In genomic region chr5:30894811-30895210, GRCh38 we compare ENCODE assay signal across 28 cellular contexts.
DNase-seq lines count a peak whose midpoint lies in the region; ATAC-seq, FAIRE-seq and TF ChIP-seq lines count a peak whose summit lies in the region.
"Had no signal": no experiment of that assay in that cellular context is flagged by ENCODE, and none has a peak within 500 bp of the region (broad histone marks: within the 10 kb centered on the region; RNA-seq: fewer than 3 reads in every experiment).

No MANE protein-coding gene starts in this region.

- H3K4me1 ChIP-seq in astrocyte (ENCODE audit: insufficient read depth, low read length), result no peaks in the 10 kb centered on the region
- no peaks in the 10 kb centered on the region for H3K4me1 ChIP-seq in hepatocyte (ENCODE audit: insufficient read depth)
- H3K4me1 ChIP-seq: heart left ventricle, parathyroid adenoma, suprapubic skin had no signal

- no peaks in the 10 kb centered on the region for H3K9me3 Mint-ChIP-seq in astrocyte (ENCODE audit: unreplicated experiment)
- H3K9me3 Mint-ChIP-seq: activated naive CD4-positive, alpha-beta T cell treated with anti-CD3 and anti-CD28 coated beads, Interleukin-2, amount 50 U/mL, for 24 hours; neural crest cell had no signal

- 60% methylated on average over 2 of the region's 2 CpGs for WGBS in hepatocyte (ENCODE audit: low lambda C conversion rate, missing lambda C conversion rate)

- H3K79me2 ChIP-seq in astrocyte (ENCODE audit: insufficient read depth, low read length), result no peaks in the 10 kb centered on the region
- no peaks in the 10 kb centered on the region for H3K79me2 ChIP-seq in hepatocyte
- H3K79me2 ChIP-seq: parathyroid adenoma had no signal

- H3K4me3 ChIP-seq in astrocyte (ENCODE audit: insufficient read depth, low read depth, low read length), result no peak overlapping the region
- H3K4me3 ChIP-seq in hepatocyte, result no peak overlapping the region
- H3K4me3 ChIP-seq: dorsolateral prefrontal cortex, heart left ventricle, suprapubic skin had no signal

- no peaks in the 10 kb centered on the region for H3K9me3 ChIP-seq in astrocyte (ENCODE audit: insufficient read depth, low read depth, low read length)
- no peaks in the 10 kb centered on the region for H3K9me3 ChIP-seq in hepatocyte (ENCODE audit: low read depth)
- H3K9me3 ChIP-seq: heart left ventricle, SK-N-SH had no signal

- H2AFZ ChIP-seq in astrocyte (ENCODE audit: low read depth, low read length), result no peak overlapping the region
- H2AFZ ChIP-seq in hepatocyte, result no peak overlapping the region
- H2AFZ ChIP-seq: parathyroid adenoma had no signal

- no peak overlapping the region for H3K27ac ChIP-seq in astrocyte (ENCODE audit: low read depth, low read length)
- H3K27ac ChIP-seq in hepatocyte, result no peak overlapping the region
- H3K27ac ChIP-seq: dorsolateral prefrontal cortex, heart left ventricle, parathyroid adenoma, RWPE1, suprapubic skin had no signal

- H3K4me2 ChIP-seq in astrocyte (ENCODE audit: low read length) (no peak overlapping the region), hepatocyte (no peak overlapping the region)
- H3K4me2 ChIP-seq: SK-N-SH had no signal

- no peaks in the 10 kb centered on the region for H3K27me3 Mint-ChIP-seq in astrocyte (ENCODE audit: low read depth, unreplicated experiment)
- H3K27me3 Mint-ChIP-seq: activated naive CD4-positive, alpha-beta T cell treated with anti-CD3 and anti-CD28 coated beads, Interleukin-2, amount 50 U/mL, for 24 hours; CD4-positive, alpha-beta T cell; central memory CD8-positive, alpha-beta T cell; T-helper 17 cell had no signal

- H3K9me2 ChIP-seq in hepatocyte (replicated peaks; ENCODE audit: insufficient read depth), result no peaks in the 10 kb centered on the region
- H3K9me2 ChIP-seq: SK-N-SH had no signal

- H3K36me3 Mint-ChIP-seq in astrocyte (ENCODE audit: low read depth, unreplicated experiment), result no peaks in the 10 kb centered on the region
- H3K36me3 Mint-ChIP-seq: activated naive CD4-positive, alpha-beta T cell treated with anti-CD3 and anti-CD28 coated beads, Interleukin-2, amount 50 U/mL, for 24 hours had no signal

- H4K20me1 ChIP-seq in astrocyte (ENCODE audit: insufficient read depth, low read length) (no peaks in the 10 kb centered on the region), hepatocyte (ENCODE audit: insufficient read depth, poor library complexity, severe bottlenecking) (no peaks in the 10 kb centered on the region)

- peaks cover 11% of the 10 kb centered on the region for H3K4me1 Mint-ChIP-seq in astrocyte (ENCODE audit: low read depth, unreplicated experiment)
- H3K4me1 Mint-ChIP-seq: activated naive CD4-positive, alpha-beta T cell treated with anti-CD3 and anti-CD28 coated beads, Interleukin-2, amount 50 U/mL, for 24 hours; central memory CD8-positive, alpha-beta T cell; T-helper 17 cell had no signal

- H3K27me3 ChIP-seq in astrocyte (ENCODE audit: insufficient read depth, low read length), result no peaks in the 10 kb centered on the region
- no peaks in the 10 kb centered on the region for H3K27me3 ChIP-seq in hepatocyte
- H3K27me3 ChIP-seq: heart left ventricle, suprapubic skin had no signal

- TF ChIP-seq CTCF in astrocyte (IDR thresholded peaks at IDR 0.05; ENCODE audit: insufficient read depth, low read depth, low read length) (no peak), hepatocyte (IDR thresholded peaks at IDR 0.05; ENCODE audit: poor library complexity) (no peak)

- no peak overlapping the region for H3K9ac ChIP-seq in astrocyte (ENCODE audit: low read length)
- H3K9ac ChIP-seq: parathyroid adenoma, SK-N-SH had no signal

- H3K4me3 Mint-ChIP-seq in astrocyte (ENCODE audit: unreplicated experiment), result no peak overlapping the region
- H3K4me3 Mint-ChIP-seq: activated naive CD4-positive, alpha-beta T cell treated with anti-CD3 and anti-CD28 coated beads, Interleukin-2, amount 50 U/mL, for 24 hours; CD4-positive, alpha-beta T cell; central memory CD8-positive, alpha-beta T cell; neural crest cell; T-helper 17 cell had no signal

- DNase-seq in M059J (ENCODE audit: low read depth), result peak; percentile 15
- DNase-seq in astrocyte (ENCODE audit: low read depth), result peak; percentile 70
- DNase-seq in hepatocyte (ENCODE audit: low spot score), result peak; percentile 8
- no peak for DNase-seq in middle frontal gyrus (ENCODE audit: extremely low spot score, low spot score)
- DNase-seq in NCI-H82 (lab: John Stamatoyannopoulos, UW), result no peak
- DNase-seq in NCI-H1105 treated with DMSO at 0.1 percent for 48 hours (lab: John Stamatoyannopoulos, UW), result no peak
- DNase-seq: activated CD4-positive, alpha-beta T cell treated with anti-CD3 and anti-CD28 coated beads, Interleukin-2, amount 50 U/mL, for 48 hours; activated CD8-positive, alpha-beta memory T cell treated with anti-CD3 and anti-CD28 coated beads, Interleukin-2, amount 50 U/mL, for 48 hours; aorta; CD4-positive, alpha-beta T cell; dorsolateral prefrontal cortex; heart left ventricle; Karpas-422; NCI-H187 treated with DMSO at 0.1 percent for 48 hours; NCI-H526 treated with DMSO at 0.1 percent for 48 hours; right cardiac atrium; SK-N-SH; stimulated activated CD4-positive, alpha-beta T cell treated with anti-CD3 and anti-CD28 coated beads, Interleukin-4, amount 100 ng/mL, for 1 hour; T-helper 17 cell had no signal

- ATAC-seq in GM21528 (IDR thresholded peaks at IDR 0.05; ENCODE audit: low FRiP score, unreplicated experiment), result no peak
- ATAC-seq: activated CD4-positive, CD25-positive, alpha-beta regulatory T cell treated with anti-CD3 and anti-CD28 coated beads, Interleukin-2, amount 50 U/mL, for 24 hours; heart left ventricle; right cardiac atrium; T-helper 17 cell had no signal

- no peak for FAIRE-seq in astrocyte (lab: Jason Lieb, UNC)
- FAIRE-seq: endothelial cell of umbilical vein had no signal

- H3K36me3 ChIP-seq in astrocyte (ENCODE audit: insufficient read depth, low read length), result no peaks in the 10 kb centered on the region
- no peaks in the 10 kb centered on the region for H3K36me3 ChIP-seq in hepatocyte (replicated peaks; ENCODE audit: insufficient read depth, low read depth)
- H3K36me3 ChIP-seq: heart left ventricle, suprapubic skin had no signal

- H3K27ac Mint-ChIP-seq in astrocyte (ENCODE audit: unreplicated experiment), result peak overlapping the region; percentile 85
- H3K27ac Mint-ChIP-seq: activated naive CD4-positive, alpha-beta T cell treated with anti-CD3 and anti-CD28 coated beads, Interleukin-2, amount 50 U/mL, for 24 hours; CD4-positive, alpha-beta T cell; T-helper 17 cell had no signal

Comparison
In these comparisons a context has a peak if more than half of its experiments do, and no peak if none do; other contexts are left out.
1. DNase-seq: peak in M059J (single experiment), astrocyte (single experiment) and hepatocyte (single experiment); none in middle frontal gyrus (single experiment), NCI-H82 (single experiment) and NCI-H1105 treated with DMSO at 0.1 percent for 48 hours (single experiment).